1 cellular context compared by ENCODE assay signal in the genomic region with DNA sequence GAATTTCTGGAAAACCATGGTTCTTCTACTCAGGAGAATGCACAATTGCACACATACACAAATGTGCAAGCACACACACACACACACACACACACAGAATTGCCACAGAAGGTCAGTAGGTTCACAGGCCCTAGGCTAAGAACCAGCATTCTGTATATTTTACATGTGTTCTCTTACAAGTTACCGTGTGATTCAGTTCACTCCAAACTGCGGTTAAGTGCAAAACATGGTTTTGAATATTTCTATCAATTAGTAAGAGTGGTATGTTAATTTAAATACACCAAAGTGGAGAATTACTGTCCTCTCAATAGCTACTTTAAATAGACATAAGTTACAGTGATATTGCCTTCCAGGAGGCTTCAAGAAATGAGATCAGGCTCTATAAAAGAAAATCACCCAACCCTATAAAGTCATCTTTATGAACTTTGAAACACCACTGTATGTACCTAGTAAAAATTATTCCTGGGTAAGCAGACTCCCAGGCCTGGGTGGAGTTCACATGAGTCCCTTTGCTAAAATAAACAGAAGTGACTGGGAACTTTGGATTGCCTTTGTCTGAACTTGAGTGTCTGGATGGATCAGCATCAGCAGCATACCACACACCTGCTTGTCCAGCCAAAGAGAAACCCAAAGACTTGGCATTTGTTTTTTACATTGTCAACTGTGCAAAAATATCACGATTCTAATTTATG.
TF ChIP-seq lines count a peak whose summit lies in the region.

No MANE protein-coding gene starts in this region.

TF ChIP-seq in GM23338, 12 proteins besides CTCF, POLR2A, EP300 and RAD21 (continued from another document):
- TF ChIP-seq, protein P1, sequence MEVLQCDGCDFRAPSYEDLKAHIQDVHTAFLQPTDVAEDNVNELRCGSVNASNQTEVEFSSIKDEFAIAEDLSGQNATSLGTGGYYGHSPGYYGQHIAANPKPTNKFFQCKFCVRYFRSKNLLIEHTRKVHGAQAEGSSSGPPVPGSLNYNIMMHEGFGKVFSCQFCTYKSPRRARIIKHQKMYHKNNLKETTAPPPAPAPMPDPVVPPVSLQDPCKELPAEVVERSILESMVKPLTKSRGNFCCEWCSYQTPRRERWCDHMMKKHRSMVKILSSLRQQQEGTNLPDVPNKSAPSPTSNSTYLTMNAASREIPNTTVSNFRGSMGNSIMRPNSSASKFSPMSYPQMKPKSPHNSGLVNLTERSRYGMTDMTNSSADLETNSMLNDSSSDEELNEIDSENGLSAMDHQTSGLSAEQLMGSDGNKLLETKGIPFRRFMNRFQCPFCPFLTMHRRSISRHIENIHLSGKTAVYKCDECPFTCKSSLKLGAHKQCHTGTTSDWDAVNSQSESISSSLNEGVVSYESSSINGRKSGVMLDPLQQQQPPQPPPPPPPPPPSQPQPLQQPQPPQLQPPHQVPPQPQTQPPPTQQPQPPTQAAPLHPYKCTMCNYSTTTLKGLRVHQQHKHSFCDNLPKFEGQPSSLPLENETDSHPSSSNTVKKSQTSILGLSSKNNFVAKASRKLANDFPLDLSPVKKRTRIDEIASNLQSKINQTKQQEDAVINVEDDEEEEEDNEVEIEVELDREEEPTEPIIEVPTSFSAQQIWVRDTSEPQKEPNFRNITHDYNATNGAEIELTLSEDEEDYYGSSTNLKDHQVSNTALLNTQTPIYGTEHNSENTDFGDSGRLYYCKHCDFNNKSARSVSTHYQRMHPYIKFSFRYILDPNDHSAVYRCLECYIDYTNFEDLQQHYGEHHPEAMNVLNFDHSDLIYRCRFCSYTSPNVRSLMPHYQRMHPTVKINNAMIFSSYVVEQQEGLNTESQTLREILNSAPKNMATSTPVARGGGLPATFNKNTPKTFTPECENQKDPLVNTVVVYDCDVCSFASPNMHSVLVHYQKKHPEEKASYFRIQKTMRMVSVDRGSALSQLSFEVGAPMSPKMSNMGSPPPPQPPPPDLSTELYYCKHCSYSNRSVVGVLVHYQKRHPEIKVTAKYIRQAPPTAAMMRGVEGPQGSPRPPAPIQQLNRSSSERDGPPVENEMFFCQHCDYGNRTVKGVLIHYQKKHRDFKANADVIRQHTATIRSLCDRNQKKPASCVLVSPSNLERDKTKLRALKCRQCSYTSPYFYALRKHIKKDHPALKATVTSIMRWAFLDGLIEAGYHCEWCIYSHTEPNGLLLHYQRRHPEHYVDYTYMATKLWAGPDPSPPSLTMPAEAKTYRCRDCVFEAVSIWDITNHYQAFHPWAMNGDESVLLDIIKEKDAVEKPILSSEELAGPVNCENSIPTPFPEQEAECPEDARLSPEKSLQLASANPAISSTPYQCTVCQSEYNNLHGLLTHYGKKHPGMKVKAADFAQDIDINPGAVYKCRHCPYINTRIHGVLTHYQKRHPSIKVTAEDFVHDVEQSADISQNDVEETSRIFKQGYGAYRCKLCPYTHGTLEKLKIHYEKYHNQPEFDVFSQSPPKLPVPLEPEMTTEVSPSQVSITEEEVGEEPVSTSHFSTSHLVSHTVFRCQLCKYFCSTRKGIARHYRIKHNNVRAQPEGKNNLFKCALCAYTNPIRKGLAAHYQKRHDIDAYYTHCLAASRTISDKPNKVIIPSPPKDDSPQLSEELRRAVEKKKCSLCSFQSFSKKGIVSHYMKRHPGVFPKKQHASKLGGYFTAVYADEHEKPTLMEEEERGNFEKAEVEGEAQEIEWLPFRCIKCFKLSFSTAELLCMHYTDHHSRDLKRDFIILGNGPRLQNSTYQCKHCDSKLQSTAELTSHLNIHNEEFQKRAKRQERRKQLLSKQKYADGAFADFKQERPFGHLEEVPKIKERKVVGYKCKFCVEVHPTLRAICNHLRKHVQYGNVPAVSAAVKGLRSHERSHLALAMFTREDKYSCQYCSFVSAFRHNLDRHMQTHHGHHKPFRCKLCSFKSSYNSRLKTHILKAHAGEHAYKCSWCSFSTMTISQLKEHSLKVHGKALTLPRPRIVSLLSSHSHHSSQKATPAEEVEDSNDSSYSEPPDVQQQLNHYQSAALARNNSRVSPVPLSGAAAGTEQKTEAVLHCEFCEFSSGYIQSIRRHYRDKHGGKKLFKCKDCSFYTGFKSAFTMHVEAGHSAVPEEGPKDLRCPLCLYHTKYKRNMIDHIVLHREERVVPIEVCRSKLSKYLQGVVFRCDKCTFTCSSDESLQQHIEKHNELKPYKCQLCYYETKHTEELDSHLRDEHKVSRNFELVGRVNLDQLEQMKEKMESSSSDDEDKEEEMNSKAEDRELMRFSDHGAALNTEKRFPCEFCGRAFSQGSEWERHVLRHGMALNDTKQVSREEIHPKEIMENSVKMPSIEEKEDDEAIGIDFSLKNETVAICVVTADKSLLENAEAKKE (CRISPR knock-in tag; IDR thresholded peaks at IDR 0.05) = no peak
- TF ChIP-seq, protein P2, sequence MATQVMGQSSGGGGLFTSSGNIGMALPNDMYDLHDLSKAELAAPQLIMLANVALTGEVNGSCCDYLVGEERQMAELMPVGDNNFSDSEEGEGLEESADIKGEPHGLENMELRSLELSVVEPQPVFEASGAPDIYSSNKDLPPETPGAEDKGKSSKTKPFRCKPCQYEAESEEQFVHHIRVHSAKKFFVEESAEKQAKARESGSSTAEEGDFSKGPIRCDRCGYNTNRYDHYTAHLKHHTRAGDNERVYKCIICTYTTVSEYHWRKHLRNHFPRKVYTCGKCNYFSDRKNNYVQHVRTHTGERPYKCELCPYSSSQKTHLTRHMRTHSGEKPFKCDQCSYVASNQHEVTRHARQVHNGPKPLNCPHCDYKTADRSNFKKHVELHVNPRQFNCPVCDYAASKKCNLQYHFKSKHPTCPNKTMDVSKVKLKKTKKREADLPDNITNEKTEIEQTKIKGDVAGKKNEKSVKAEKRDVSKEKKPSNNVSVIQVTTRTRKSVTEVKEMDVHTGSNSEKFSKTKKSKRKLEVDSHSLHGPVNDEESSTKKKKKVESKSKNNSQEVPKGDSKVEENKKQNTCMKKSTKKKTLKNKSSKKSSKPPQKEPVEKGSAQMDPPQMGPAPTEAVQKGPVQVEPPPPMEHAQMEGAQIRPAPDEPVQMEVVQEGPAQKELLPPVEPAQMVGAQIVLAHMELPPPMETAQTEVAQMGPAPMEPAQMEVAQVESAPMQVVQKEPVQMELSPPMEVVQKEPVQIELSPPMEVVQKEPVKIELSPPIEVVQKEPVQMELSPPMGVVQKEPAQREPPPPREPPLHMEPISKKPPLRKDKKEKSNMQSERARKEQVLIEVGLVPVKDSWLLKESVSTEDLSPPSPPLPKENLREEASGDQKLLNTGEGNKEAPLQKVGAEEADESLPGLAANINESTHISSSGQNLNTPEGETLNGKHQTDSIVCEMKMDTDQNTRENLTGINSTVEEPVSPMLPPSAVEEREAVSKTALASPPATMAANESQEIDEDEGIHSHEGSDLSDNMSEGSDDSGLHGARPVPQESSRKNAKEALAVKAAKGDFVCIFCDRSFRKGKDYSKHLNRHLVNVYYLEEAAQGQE (IDR thresholded peaks at IDR 0.05; ENCODE audit: unreplicated experiment) = no peak
- TF ChIP-seq POLR2AphosphoS5 (IDR thresholded peaks at IDR 0.05; ENCODE audit: low read depth) = no peak
- no peak for TF ChIP-seq CREB1 (CRISPR knock-in tag; IDR thresholded peaks at IDR 0.05; ENCODE audit: low read depth)
- TF ChIP-seq EZH2 (IDR thresholded peaks at IDR 0.05; ENCODE audit: low read depth, unreplicated experiment) = no peak
- TF ChIP-seq ZNF114 (CRISPR knock-in tag; IDR thresholded peaks at IDR 0.05) = no peak
- TF ChIP-seq, protein P3, sequence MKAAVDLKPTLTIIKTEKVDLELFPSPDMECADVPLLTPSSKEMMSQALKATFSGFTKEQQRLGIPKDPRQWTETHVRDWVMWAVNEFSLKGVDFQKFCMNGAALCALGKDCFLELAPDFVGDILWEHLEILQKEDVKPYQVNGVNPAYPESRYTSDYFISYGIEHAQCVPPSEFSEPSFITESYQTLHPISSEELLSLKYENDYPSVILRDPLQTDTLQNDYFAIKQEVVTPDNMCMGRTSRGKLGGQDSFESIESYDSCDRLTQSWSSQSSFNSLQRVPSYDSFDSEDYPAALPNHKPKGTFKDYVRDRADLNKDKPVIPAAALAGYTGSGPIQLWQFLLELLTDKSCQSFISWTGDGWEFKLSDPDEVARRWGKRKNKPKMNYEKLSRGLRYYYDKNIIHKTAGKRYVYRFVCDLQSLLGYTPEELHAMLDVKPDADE (IDR thresholded peaks at IDR 0.05) = no peak
- TF ChIP-seq ZNF331 (CRISPR knock-in tag; IDR thresholded peaks at IDR 0.05; ENCODE audit: low read depth) = no peak
